ENCODE assay signal across 2 cellular contexts in the genomic region with DNA sequence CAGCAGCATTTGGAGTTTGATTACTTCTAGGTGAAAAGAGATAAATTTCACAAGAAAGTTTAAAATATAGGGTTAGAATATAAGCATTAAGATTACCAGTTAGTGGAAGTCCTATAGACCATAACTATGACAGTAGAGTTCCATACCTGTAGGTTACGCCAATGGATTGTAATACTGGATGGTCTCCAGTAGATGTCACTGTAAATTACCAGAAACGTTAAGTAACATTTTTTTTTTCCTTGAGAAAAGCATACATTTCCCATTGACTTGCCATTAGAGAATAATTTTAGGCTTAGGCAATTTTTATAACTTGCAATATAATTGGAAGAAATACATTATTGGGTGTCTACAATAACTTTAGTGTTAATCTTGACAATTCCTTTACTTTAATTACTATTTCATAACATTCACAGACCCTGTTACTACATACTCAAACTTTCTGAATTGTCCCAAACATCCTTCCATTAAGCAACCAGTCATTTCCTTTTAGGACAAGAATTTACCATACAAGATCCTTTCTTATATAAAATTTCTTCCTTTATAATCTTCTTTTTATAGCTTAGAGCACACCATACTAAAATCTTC.
TF ChIP-seq lines count a peak whose summit lies in the region.

No MANE protein-coding gene starts in this region.

TF ChIP-seq in IMR-90, 13 proteins besides CTCF, POLR2A, EP300 and RAD21 (continued from another document):
- no peak for TF ChIP-seq BHLHE40 (IDR thresholded peaks at IDR 0.05; ENCODE audit: low read depth, low read length)
- TF ChIP-seq, protein P1, sequence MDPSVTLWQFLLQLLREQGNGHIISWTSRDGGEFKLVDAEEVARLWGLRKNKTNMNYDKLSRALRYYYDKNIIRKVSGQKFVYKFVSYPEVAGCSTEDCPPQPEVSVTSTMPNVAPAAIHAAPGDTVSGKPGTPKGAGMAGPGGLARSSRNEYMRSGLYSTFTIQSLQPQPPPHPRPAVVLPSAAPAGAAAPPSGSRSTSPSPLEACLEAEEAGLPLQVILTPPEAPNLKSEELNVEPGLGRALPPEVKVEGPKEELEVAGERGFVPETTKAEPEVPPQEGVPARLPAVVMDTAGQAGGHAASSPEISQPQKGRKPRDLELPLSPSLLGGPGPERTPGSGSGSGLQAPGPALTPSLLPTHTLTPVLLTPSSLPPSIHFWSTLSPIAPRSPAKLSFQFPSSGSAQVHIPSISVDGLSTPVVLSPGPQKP (IDR thresholded peaks at IDR 0.05; ENCODE audit: borderline replicate concordance, low read depth, low read length) = no peak
- no peak for TF ChIP-seq CHD1 (IDR thresholded peaks at IDR 0.05; ENCODE audit: low read depth, low read length)

TF ChIP-seq in liver, 16 proteins besides CTCF, POLR2A, EP300 and RAD21 (continued from another document):
- TF ChIP-seq, protein P2, sequence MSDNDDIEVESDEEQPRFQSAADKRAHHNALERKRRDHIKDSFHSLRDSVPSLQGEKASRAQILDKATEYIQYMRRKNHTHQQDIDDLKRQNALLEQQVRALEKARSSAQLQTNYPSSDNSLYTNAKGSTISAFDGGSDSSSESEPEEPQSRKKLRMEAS (IDR thresholded peaks at IDR 0.05) = no peak
- TF ChIP-seq FOXA1 (IDR thresholded peaks at IDR 0.05) (no peak), SP1 (IDR thresholded peaks at IDR 0.05) (no peak), YY1 (IDR thresholded peaks at IDR 0.05) (no peak), HNF4A (conservative IDR thresholded peaks at IDR 0.05) (no peak)
